In the genomic region with DNA sequence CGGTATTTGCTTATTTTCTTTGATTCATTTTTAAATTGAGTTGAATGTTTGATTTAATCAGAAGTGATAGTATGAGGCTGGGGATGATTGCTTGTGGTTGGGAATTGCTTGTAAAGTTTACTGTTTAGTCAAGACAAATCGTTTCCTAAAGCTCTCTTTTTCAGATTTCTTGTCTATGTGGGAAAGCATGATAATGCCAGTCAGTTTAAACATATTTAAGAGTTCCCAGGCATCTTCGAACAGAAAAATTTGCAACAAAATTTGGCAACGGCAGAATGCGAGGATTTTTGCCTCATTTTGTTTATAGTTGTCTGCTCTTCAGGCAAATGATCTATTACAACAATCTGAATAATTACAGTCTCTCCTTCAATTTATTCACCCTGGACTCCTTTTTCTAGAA, we compare ENCODE assay signal across 19 cellular contexts. TPM values are rescaled to one million over a fixed set of nuclear protein-coding genes. Genes with fewer than 3 reads are reported as not detected.
DNase-seq lines count a peak whose midpoint lies in the region; FAIRE-seq and TF ChIP-seq lines count a peak whose summit lies in the region.
"Had no signal": no experiment of that assay in that cellular context is flagged by ENCODE, and none has a peak within 500 bp of the region (broad histone marks: within the 10 kb centered on the region; RNA-seq: fewer than 3 reads in every experiment).

No MANE protein-coding gene starts in this region.

- no peaks in the 10 kb centered on the region for H3K9me1 ChIP-seq in keratinocyte (ENCODE audit: control insufficient read depth, extremely low read depth, insufficient read depth, low read length)

- no peaks in the 10 kb centered on the region for H3K27me3 ChIP-seq in ACC112 (ENCODE audit: insufficient read depth, low read length)
- H3K27me3 ChIP-seq in adipocyte (replicated peaks; ENCODE audit: control insufficient read depth, insufficient read depth, low read length) = no peaks in the 10 kb centered on the region
- no peaks in the 10 kb centered on the region for H3K27me3 ChIP-seq in keratinocyte (ENCODE audit: control insufficient read depth, extremely low read depth, insufficient read depth, low read length)
- no peaks in the 10 kb centered on the region for H3K27me3 ChIP-seq in rectal smooth muscle tissue (ENCODE audit: control insufficient read depth, insufficient read depth, low read length)

- FAIRE-seq in keratinocyte (lab: Jason Lieb, UNC) = no peak

- TF ChIP-seq CTCF in keratinocyte (optimal IDR thresholded peaks at IDR 0.05 in 1 of 3, IDR thresholded peaks at IDR 0.05 in 1 of 3, conservative IDR thresholded peaks at IDR 0.05 in 1 of 3; ENCODE audit: extremely low read depth in 1 of 3, insufficient read depth in 2 of 3, low read length in 3 of 3) (no peak), glutamatergic neuron (IDR thresholded peaks at IDR 0.05; ENCODE audit: partially characterized antibody, unreplicated experiment) (no peak)

- no peaks in the 10 kb centered on the region for H3K36me3 Mint-ChIP-seq in glutamatergic neuron (ENCODE audit: unreplicated experiment)
- H3K36me3 Mint-ChIP-seq: CD14-positive monocyte had no signal

- DNase-seq in adipocyte (ENCODE audit: low read depth) (no peak), keratinocyte (ENCODE audit: low read depth, low spot score) (no peak), kidney glomerular epithelial cell (lab: John Stamatoyannopoulos, UW) (no peak), glutamatergic neuron (no peak), D341Med (ENCODE audit: low spot score) (no peak), anterior cingulate cortex (lab: John Stamatoyannopoulos, UW) (no peak)
- DNase-seq: activated CD4-positive, CD25-positive, alpha-beta regulatory T cell; caudate nucleus; NCI-H2081; NCI-H526; occipital lobe; SIG-M5; stimulated activated CD8-positive, alpha-beta memory T cell treated with anti-CD3 and anti-CD28 coated beads, Interleukin-4, amount 100 ng/mL, for 48 hours had no signal

- H3K36me3 ChIP-seq in ACC112 (ENCODE audit: insufficient read depth, low read length) (peaks cover 3% of the 10 kb centered on the region; the same call in 1 of the 2 replicates), adipocyte (ENCODE audit: control insufficient read depth, insufficient read depth, low read length, severe bottlenecking) (no peaks in the 10 kb centered on the region), keratinocyte (ENCODE audit: control insufficient read depth in 2 of 2, extremely low read depth in 1 of 2, insufficient read depth in 2 of 2, low read length in 2 of 2) (peaks cover 0 to 4% of the 10 kb centered on the region in 2 experiments), rectal smooth muscle tissue (ENCODE audit: control insufficient read depth, insufficient read depth, low read length) (no peaks in the 10 kb centered on the region)

- peak overlapping the region; percentile 16 for H2AFZ ChIP-seq in ACC112 (ENCODE audit: low read length, unreplicated experiment)
- no peak overlapping the region for H2AFZ ChIP-seq in keratinocyte (ENCODE audit: control insufficient read depth, low read length)

- H3K27ac ChIP-seq in ACC112 (ENCODE audit: low read depth, low read length) (peak overlapping the region; percentile 97), keratinocyte (ENCODE audit: control insufficient read depth, insufficient read depth, low read length) (peak overlapping the region; percentile 71), rectal smooth muscle tissue (ENCODE audit: low read depth, low read length) (peak overlapping the region; percentile 18)
- H3K27ac ChIP-seq: KMS-11 had no signal

- H3K27me3 Mint-ChIP-seq in glutamatergic neuron (ENCODE audit: unreplicated experiment) = no peaks in the 10 kb centered on the region

- H3K4me3 ChIP-seq in ACC112 (ENCODE audit: low read depth, low read length) (peak overlapping the region; percentile 68), adipocyte (ENCODE audit: low read length) (peak overlapping the region; percentile 61), keratinocyte (ENCODE audit: control insufficient read depth in 2 of 3, extremely low read depth in 1 of 3, insufficient read depth in 2 of 3, low read depth in 1 of 3, low read length in 3 of 3) (no peak overlapping the region), rectal smooth muscle tissue (ENCODE audit: low read length) (no peak overlapping the region)
- H3K4me3 ChIP-seq: skin epidermis had no signal

- H3K4me1 ChIP-seq in ACC112 (ENCODE audit: control insufficient read depth, insufficient read depth, low read length, unreplicated experiment) (peaks cover 75% of the 10 kb centered on the region), adipocyte (ENCODE audit: control insufficient read depth, insufficient read depth, low read length) (peaks cover 44% of the 10 kb centered on the region), keratinocyte (ENCODE audit: control insufficient read depth, extremely low read depth, insufficient read depth, low read length) (peaks cover 77% of the 10 kb centered on the region), rectal smooth muscle tissue (ENCODE audit: control insufficient read depth, insufficient read depth, low read length) (peaks cover 4% of the 10 kb centered on the region)

- H3K79me2 ChIP-seq in ACC112 (ENCODE audit: control insufficient read depth, insufficient read depth, low read length, unreplicated experiment) = peaks cover 78% of the 10 kb centered on the region
- peaks cover 61% of the 10 kb centered on the region for H3K79me2 ChIP-seq in keratinocyte (ENCODE audit: control insufficient read depth, insufficient read depth, low read length)

- no peak overlapping the region for H3K4me3 Mint-ChIP-seq in glutamatergic neuron (ENCODE audit: unreplicated experiment)
- H3K4me3 Mint-ChIP-seq: activated T-helper 17 cell treated with anti-CD3 and anti-CD28 coated beads, Interleukin-2, amount 50 U/mL, for 72 hours; CD14-positive monocyte had no signal

- dilution Hi-C loops in keratinocyte (cut with MboI; ENCODE audit: extremely low pct_ligation_motif_present, low sequenced_read_pairs) = no loop called here

- H3K4me1 Mint-ChIP-seq in glutamatergic neuron (ENCODE audit: low read depth, unreplicated experiment) = no peaks in the 10 kb centered on the region

- H3K9me3 Mint-ChIP-seq in glutamatergic neuron (ENCODE audit: unreplicated experiment) = no peaks in the 10 kb centered on the region
- H3K9me3 Mint-ChIP-seq: activated T-helper 17 cell treated with anti-CD3 and anti-CD28 coated beads, Interleukin-2, amount 50 U/mL, for 72 hours; CD14-positive monocyte had no signal

- no peaks in the 10 kb centered on the region for H4K20me1 ChIP-seq in keratinocyte (ENCODE audit: control insufficient read depth, extremely low read depth, insufficient read depth, low read length)

- H3K9ac ChIP-seq in adipocyte (ENCODE audit: low read length) = peak overlapping the region; percentile 56
- H3K9ac ChIP-seq in keratinocyte (ENCODE audit: control insufficient read depth, extremely low read depth, insufficient read depth, low read length) = peak overlapping the region; percentile 36
- no peak overlapping the region for H3K9ac ChIP-seq in rectal smooth muscle tissue (ENCODE audit: low read length)
- H3K9ac ChIP-seq: KMS-11 had no signal

- H3K27ac Mint-ChIP-seq in glutamatergic neuron (ENCODE audit: unreplicated experiment) = no peak overlapping the region
- H3K27ac Mint-ChIP-seq: activated T-helper 17 cell treated with anti-CD3 and anti-CD28 coated beads, Interleukin-2, amount 50 U/mL, for 72 hours; CD14-positive monocyte had no signal

- H3K9me3 ChIP-seq in adipocyte (ENCODE audit: control insufficient read depth, low read length) (no peaks in the 10 kb centered on the region), keratinocyte (ENCODE audit: control insufficient read depth, low read depth, low read length) (no peaks in the 10 kb centered on the region)

- H3K4me2 ChIP-seq in keratinocyte (ENCODE audit: control insufficient read depth, extremely low read depth, insufficient read depth, low read depth, low read length) = peak overlapping the region; percentile 72
- H3K4me2 ChIP-seq: KMS-11 had no signal

RNA-seq across cellular contexts. Expression of gene EPAS1, which starts 22.5 kb away (rescaled TPM):
- 91.0 to 153 TPM (median 96.7 TPM) in 3 replicates for polyA plus RNA-seq in keratinocyte
- 38.1 TPM for polyA plus RNA-seq in keratinocyte (2011; ENCODE audit: low read depth)
- 102 and 135 TPM in 2 replicates for polyA plus RNA-seq in keratinocyte (2011; cell fraction: cytosol; rRNA removed)
- 154 and 178 TPM in 2 replicates for polyA plus RNA-seq in keratinocyte (2011; cell fraction: nucleus; rRNA removed)
- 76.1 and 76.9 TPM in 2 replicates for polyA plus RNA-seq in keratinocyte (2012; ENCODE audit: low replicate concordance)
- polyA minus RNA-seq in keratinocyte = 99.9 to 166 TPM (median 147 TPM) in 3 replicates
- polyA minus RNA-seq in keratinocyte (2011; cell fraction: cytosol; rRNA and poly(A)+ RNA removed) = 168 TPM
- polyA minus RNA-seq in keratinocyte (2011; cell fraction: nucleus; rRNA and poly(A)+ RNA removed) = 123 and 210 TPM in 2 replicates
- not detected for total RNA-seq in glutamatergic neuron (ENCODE audit: unreplicated experiment)

Comparison
In these comparisons a context has a peak if more than half of its experiments do, and no peak if none do; other contexts are left out.
1. H3K27ac ChIP-seq: peak in every context shown above with its lines; median percentile 97 in ACC112; 71 in keratinocyte; 18 in rectal smooth muscle tissue.
2. H3K4me3 ChIP-seq: peak in ACC112 (single experiment) and adipocyte (single experiment); none in keratinocyte (0 of 3) and rectal smooth muscle tissue (single experiment).